Comparison of ENCODE assay signal across 8 cellular contexts in the genomic region with DNA sequence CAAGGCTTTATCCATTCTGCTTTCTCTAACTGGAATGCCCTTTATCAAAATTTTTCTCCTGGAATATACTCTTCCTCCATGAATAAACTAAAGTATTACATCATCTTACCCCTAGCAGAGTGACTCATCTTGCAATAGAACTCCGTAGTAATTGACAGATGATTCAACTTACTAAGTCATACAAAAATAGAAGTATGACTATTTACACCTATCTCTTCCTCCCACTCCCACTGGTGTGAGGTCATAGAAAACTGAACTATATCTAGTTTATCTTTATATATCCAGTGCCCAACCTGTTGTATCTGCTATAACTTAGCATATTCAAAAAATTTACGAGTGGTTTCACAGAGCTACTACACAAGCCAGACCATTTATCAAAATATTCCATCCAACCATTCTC. TPM values are rescaled to one million over a fixed set of nuclear protein-coding genes. Genes with fewer than 3 reads are reported as not detected.
DNase-seq lines count a peak whose midpoint lies in the region; ATAC-seq and TF ChIP-seq lines count a peak whose summit lies in the region.
"Had no signal": no experiment of that assay in that cellular context is flagged by ENCODE, and none has a peak within 500 bp of the region (broad histone marks: within the 10 kb centered on the region; RNA-seq: fewer than 3 reads in every experiment).

No MANE protein-coding gene starts in this region.

- no peak overlapping the region for H3K27ac ChIP-seq in WERI-Rb-1

- H3K36me3 ChIP-seq in WERI-Rb-1 = no peaks in the 10 kb centered on the region

- ATAC-seq in GM18519 (IDR thresholded peaks at IDR 0.05; ENCODE audit: low FRiP score, unreplicated experiment) = peak; percentile 38

- H3K27me3 ChIP-seq in WERI-Rb-1 (ENCODE audit: insufficient read depth, low read depth, severe bottlenecking) = no peaks in the 10 kb centered on the region

- no peak for TF ChIP-seq CTCF in choroid plexus epithelial cell (conservative IDR thresholded peaks at IDR 0.05; ENCODE audit: low read depth, low read length)
- TF ChIP-seq CTCF in WERI-Rb-1 (IDR thresholded peaks at IDR 0.05; ENCODE audit: low read depth, low read length) = no peak

- H3K9me3 ChIP-seq in WERI-Rb-1 (ENCODE audit: severe bottlenecking) = no peaks in the 10 kb centered on the region

- DNase-seq in LHCN-M2 (ENCODE audit: low read depth) (peak; percentile 37), choroid plexus epithelial cell (ENCODE audit: low read depth) (peak; percentile 46), putamen (ENCODE audit: low spot score) (peak; percentile 47), WERI-Rb-1 (no peak), NCI-H446 (lab: John Stamatoyannopoulos, UW) (no peak)
- no peak for DNase-seq in stimulated activated CD4-positive, alpha-beta T cell treated with anti-CD3 and anti-CD28 coated beads, Interleukin-12 subunit alpha, Interleukin-12 subunit beta, amount 100 ng/mL, for 4 hours
- DNase-seq: Right ventricle myocardium superior had no signal

- H3K4me3 ChIP-seq in choroid plexus epithelial cell (ENCODE audit: low read depth, low read length) (no peak overlapping the region), WERI-Rb-1 (ENCODE audit: low read depth, low read length) (no peak overlapping the region)

RNA-seq across cellular contexts. Expression of a gene that starts 26.1 kb away (rescaled TPM):
- 0.29 and 0.38 TPM in 2 replicates for total RNA-seq in LHCN-M2 (2014; rRNA removed)
- polyA plus RNA-seq in LHCN-M2 (2012) = 0.10 TPM

RNA-seq across cellular contexts. Expression of a gene that starts 53.6 kb away (rescaled TPM):
- 0.06 TPM in 2 replicates for total RNA-seq in LHCN-M2 (2014; rRNA removed)
- polyA plus RNA-seq in LHCN-M2 (2012) = 0.05 TPM

Comparison
In these comparisons a context has a peak if more than half of its experiments do, and no peak if none do; other contexts are left out.
1. DNase-seq: peak in LHCN-M2 (single experiment), choroid plexus epithelial cell (single experiment) and putamen (single experiment); none in WERI-Rb-1 (single experiment), NCI-H446 (0 of 2) and stimulated activated CD4-positive, alpha-beta T cell treated with anti-CD3 and anti-CD28 coated beads, Interleukin-12 subunit alpha, Interleukin-12 subunit beta, amount 100 ng/mL, for 4 hours (single experiment).